ENCODE assay signal across 16 cellular contexts in genomic region chr2:109677815-109678580, GRCh38.
"Had no signal": no experiment of that assay in that cellular context is flagged by ENCODE, and none has a peak within 500 bp of the region (broad histone marks: within the 10 kb centered on the region; RNA-seq: fewer than 3 reads in every experiment).

No MANE protein-coding gene starts in this region.

- H3K27me3 ChIP-seq: breast epithelium had no signal

- H3K9me3 Mint-ChIP-seq: activated CD4-positive, alpha-beta memory T cell treated with anti-CD3 and anti-CD28 coated beads, Interleukin-2, amount 10 ng/mL, durations not matched to agents 7 days and 5 days; activated naive CD8-positive, alpha-beta T cell treated with anti-CD3 and anti-CD28 coated beads, Interleukin-2, amount 10 ng/mL, durations not matched to agents 7 days and 5 days; activated T-cell treated with anti-CD3 and anti-CD28 coated beads, Interleukin-2, amount 50 U/mL, for 72 hours had no signal

- H3K4me3 ChIP-seq: breast epithelium, dorsolateral prefrontal cortex, psoas muscle had no signal

- DNase-seq: activated CD4-positive, alpha-beta memory T cell treated with anti-CD3 and anti-CD28 coated beads, Interleukin-2, amount 10 ng/mL, durations not matched to agents 7 days and 5 days; activated CD4-positive, alpha-beta T cell treated with anti-CD3 and anti-CD28 coated beads for 36 hours; activated naive CD8-positive, alpha-beta T cell treated with anti-CD3 and anti-CD28 coated beads, Interleukin-2, amount 10 ng/mL, durations not matched to agents 7 days and 5 days; activated T-cell treated with anti-CD3 and anti-CD28 coated beads, Interleukin-2, amount 50 U/mL, for 72 hours; anterior cingulate cortex; dorsolateral prefrontal cortex; left ventricle myocardium superior; naive B cell; occipital lobe; psoas muscle; stimulated activated CD4-positive, alpha-beta T cell treated with anti-CD3 and anti-CD28 coated beads, Interleukin-12 subunit alpha, Interleukin-12 subunit beta, amount 100 ng/mL, for 4 hours; stimulated activated naive CD4-positive, alpha-beta T cell; substantia nigra; T1000; WERI-Rb-1 had no signal

- H3K4me3 Mint-ChIP-seq: activated CD4-positive, alpha-beta memory T cell treated with anti-CD3 and anti-CD28 coated beads, Interleukin-2, amount 10 ng/mL, durations not matched to agents 7 days and 5 days; activated CD4-positive, alpha-beta T cell treated with anti-CD3 and anti-CD28 coated beads for 36 hours; activated naive CD8-positive, alpha-beta T cell treated with anti-CD3 and anti-CD28 coated beads, Interleukin-2, amount 10 ng/mL, durations not matched to agents 7 days and 5 days; activated T-cell treated with anti-CD3 and anti-CD28 coated beads, Interleukin-2, amount 50 U/mL, for 72 hours; naive B cell had no signal

- H3K4me1 ChIP-seq: breast epithelium, psoas muscle had no signal

- H3K36me3 ChIP-seq: breast epithelium, WERI-Rb-1 had no signal

- H3K4me1 Mint-ChIP-seq: activated CD4-positive, alpha-beta memory T cell treated with anti-CD3 and anti-CD28 coated beads, Interleukin-2, amount 10 ng/mL, durations not matched to agents 7 days and 5 days; activated CD4-positive, alpha-beta T cell treated with anti-CD3 and anti-CD28 coated beads for 36 hours; activated naive CD8-positive, alpha-beta T cell treated with anti-CD3 and anti-CD28 coated beads, Interleukin-2, amount 10 ng/mL, durations not matched to agents 7 days and 5 days; naive B cell had no signal

- H3K9me3 ChIP-seq: breast epithelium, psoas muscle had no signal

- H3K27ac Mint-ChIP-seq: activated CD4-positive, alpha-beta memory T cell treated with anti-CD3 and anti-CD28 coated beads, Interleukin-2, amount 10 ng/mL, durations not matched to agents 7 days and 5 days; activated CD4-positive, alpha-beta T cell treated with anti-CD3 and anti-CD28 coated beads for 36 hours; activated naive CD8-positive, alpha-beta T cell treated with anti-CD3 and anti-CD28 coated beads, Interleukin-2, amount 10 ng/mL, durations not matched to agents 7 days and 5 days; activated T-cell treated with anti-CD3 and anti-CD28 coated beads, Interleukin-2, amount 50 U/mL, for 72 hours; naive B cell had no signal

- H3K27ac ChIP-seq: dorsolateral prefrontal cortex, psoas muscle, WERI-Rb-1 had no signal

- H3K36me3 Mint-ChIP-seq: activated naive CD8-positive, alpha-beta T cell treated with anti-CD3 and anti-CD28 coated beads, Interleukin-2, amount 10 ng/mL, durations not matched to agents 7 days and 5 days; naive B cell had no signal

- ATAC-seq: activated CD4-positive, alpha-beta T cell treated with anti-CD3 and anti-CD28 coated beads for 36 hours; activated T-cell treated with anti-CD3 and anti-CD28 coated beads, Interleukin-2, amount 50 U/mL, for 72 hours; left ventricle myocardium superior had no signal
